ENCODE assay signal across 17 cellular contexts in the genomic region with DNA sequence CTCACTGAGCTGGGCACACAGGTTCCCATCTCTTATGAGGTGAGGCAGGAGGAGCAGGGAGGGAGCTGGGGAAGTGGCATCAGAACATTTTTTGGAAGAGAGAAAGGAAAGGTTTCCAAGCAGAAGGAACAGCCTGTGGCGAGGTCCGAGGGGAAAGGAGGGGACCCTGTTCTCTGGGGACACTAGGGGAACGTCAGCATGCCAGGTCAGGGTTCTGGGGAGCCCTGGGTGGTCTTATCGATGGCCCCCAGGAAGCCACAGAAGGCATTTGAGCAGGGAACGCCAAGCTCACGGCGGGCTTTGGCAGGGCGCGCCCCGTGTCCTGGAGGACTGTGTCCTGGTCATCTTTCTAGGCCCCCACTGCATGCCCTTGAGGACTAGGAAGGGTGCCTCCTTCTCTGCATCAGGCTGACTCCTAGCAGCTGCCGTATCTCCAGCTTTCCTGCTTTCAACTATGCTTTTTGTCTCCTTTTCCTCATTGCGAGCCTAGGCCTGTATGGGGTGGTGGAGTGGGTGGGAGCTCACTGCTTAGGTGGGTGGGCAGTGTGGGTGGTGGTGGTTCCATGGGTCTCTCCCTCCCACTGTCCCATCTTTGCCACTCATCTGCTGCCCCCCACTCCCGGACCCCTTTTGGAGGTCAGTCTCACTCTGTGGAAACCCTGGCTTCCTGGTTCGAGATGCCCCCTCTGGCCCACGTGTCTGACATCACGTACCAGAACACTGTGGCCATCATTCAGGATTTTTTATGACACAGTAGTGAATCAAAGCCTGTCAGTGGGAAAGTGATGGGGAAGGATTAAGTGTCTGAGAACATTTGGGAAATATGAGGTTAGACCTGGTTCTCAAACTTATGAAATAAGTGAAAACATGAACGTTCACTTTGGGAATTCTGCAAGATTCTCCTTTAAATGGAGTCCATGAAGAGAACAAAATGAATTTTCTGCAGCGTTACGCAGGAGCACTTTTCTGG.
A peak's percentile ranks its signal among the peaks of the same experiment; 100 is the strongest.
DNase-seq lines count a peak whose midpoint lies in the region; ATAC-seq and TF ChIP-seq lines count a peak whose summit lies in the region.
"Had no signal": no experiment of that assay in that cellular context is flagged by ENCODE, and none has a peak within 500 bp of the region (broad histone marks: within the 10 kb centered on the region; RNA-seq: fewer than 3 reads in every experiment).

No MANE protein-coding gene starts in this region.

- H4K5ac ChIP-seq in mesendoderm (ENCODE audit: low read length) = no peak overlapping the region

- no peaks in the 10 kb centered on the region for H3K27me3 Mint-ChIP-seq in activated naive CD4-positive, alpha-beta T cell treated with anti-CD3 and anti-CD28 coated beads, Interleukin-2, amount 50 U/mL, for 24 hours

- no peak overlapping the region for H3K4me3 Mint-ChIP-seq in activated naive CD4-positive, alpha-beta T cell treated with anti-CD3 and anti-CD28 coated beads, Interleukin-2, amount 50 U/mL, for 24 hours

- H3K23ac ChIP-seq in mesendoderm (ENCODE audit: low read length) = peak overlapping the region; percentile 35

- H3K9me3 ChIP-seq in ascending aorta (no peaks in the 10 kb centered on the region), uterus (no peaks in the 10 kb centered on the region)
- H3K9me3 ChIP-seq: BLaER1 treated with 17β-estradiol and CSF1 and Interleukin-3, amounts not matched to agents 10 nM and 100 nM had no signal

- no peak overlapping the region for H3K56ac ChIP-seq in mesendoderm (ENCODE audit: low read length)

- no peak overlapping the region for H4K8ac ChIP-seq in mesendoderm (ENCODE audit: low read depth, low read length)

- H3K4me3 ChIP-seq in ascending aorta (no peak overlapping the region), mesendoderm (ENCODE audit: low read length) (no peak overlapping the region), uterus (no peak overlapping the region)
- H3K4me3 ChIP-seq: BLaER1 treated with 17β-estradiol and CSF1 and Interleukin-3, amounts not matched to agents 10 nM and 100 nM had no signal

- no peak for ATAC-seq in HG02840 (IDR thresholded peaks at IDR 0.05; ENCODE audit: low FRiP score, unreplicated experiment)
- ATAC-seq: Panc1 had no signal

- no peak overlapping the region for H2BK15ac ChIP-seq in mesendoderm (replicated peaks; ENCODE audit: low read depth)

- H2AK5ac ChIP-seq in mesendoderm (ENCODE audit: low read length) = no peak overlapping the region

- no peak overlapping the region for H3K18ac ChIP-seq in mesendoderm (ENCODE audit: low read length)

- peaks cover 25% of the 10 kb centered on the region for H3K79me1 ChIP-seq in mesendoderm (ENCODE audit: low read length)

- peaks cover 3% of the 10 kb centered on the region for H3K4me1 Mint-ChIP-seq in activated naive CD4-positive, alpha-beta T cell treated with anti-CD3 and anti-CD28 coated beads, Interleukin-2, amount 50 U/mL, for 24 hours

- no peak overlapping the region for H2BK5ac ChIP-seq in mesendoderm (ENCODE audit: low read length)

- H3K36me3 Mint-ChIP-seq in activated naive CD4-positive, alpha-beta T cell treated with anti-CD3 and anti-CD28 coated beads, Interleukin-2, amount 50 U/mL, for 24 hours = peaks cover 3% of the 10 kb centered on the region

- no CpG with 5 or more reads among the region's 19 CpGs for WGBS in mesendoderm (ENCODE audit: extremely low coverage, insufficient coverage, low lambda C conversion rate)

- H3K4me1 ChIP-seq in ascending aorta (peaks cover 0 to 14% of the 10 kb centered on the region in 2 donors), mesendoderm (ENCODE audit: control insufficient read depth, low read depth, low read length) (peaks cover 2% of the 10 kb centered on the region), uterus (peaks cover 7 to 11% of the 10 kb centered on the region in 2 donors)

- no peak for TF ChIP-seq POLR2A in uterus (IDR thresholded peaks at IDR 0.05)

- DNase-seq in activated naive CD4-positive, alpha-beta T cell (lab: John Stamatoyannopoulos, UW) = no peak
- DNase-seq in ascending aorta (ENCODE audit: low spot score in 2 of 2) = no peak
- no peak for DNase-seq in mesendoderm
- no peak for DNase-seq in uterus
- no peak for DNase-seq in islet precursor cell
- no peak for DNase-seq in AML-193 (lab: John Stamatoyannopoulos, UW)
- DNase-seq: DMS153, HCEC 1CT, NCI-H1048, NCI-H446, NCI-H748 treated with DMSO at 0.1 percent for 48 hours, SHP77 had no signal

- peaks cover 90% of the 10 kb centered on the region for H3K79me2 ChIP-seq in mesendoderm (ENCODE audit: control insufficient read depth, insufficient read depth, low read length)

- H3K4me2 ChIP-seq in mesendoderm (ENCODE audit: low read length) = no peak overlapping the region

- no peak overlapping the region for H3K9ac ChIP-seq in mesendoderm (ENCODE audit: low read length)
- H3K9ac ChIP-seq: BLaER1 treated with 17β-estradiol and CSF1 and Interleukin-3, amounts not matched to agents 10 nM and 100 nM had no signal

- no peaks in the 10 kb centered on the region for H3K36me3 ChIP-seq in ascending aorta
- H3K36me3 ChIP-seq in mesendoderm (ENCODE audit: control insufficient read depth, insufficient read depth, low read length) = no peaks in the 10 kb centered on the region
- no peaks in the 10 kb centered on the region for H3K36me3 ChIP-seq in uterus

- no peak overlapping the region for H3K4ac ChIP-seq in mesendoderm (ENCODE audit: low read depth, low read length)

- intact Hi-C loops in ascending aorta (cut with DNase I) (no loop called here), uterus (cut with DNase I; ENCODE audit: low total_unique reads) (no loop called here)

- TF ChIP-seq CTCF in ascending aorta (IDR thresholded peaks at IDR 0.05) = no peak
- no peak for TF ChIP-seq CTCF in uterus (IDR thresholded peaks at IDR 0.05)

- no peaks in the 10 kb centered on the region for H3K27me3 ChIP-seq in ascending aorta
- H3K27me3 ChIP-seq in mesendoderm (ENCODE audit: insufficient read depth, low read length, poor library complexity) = no peaks in the 10 kb centered on the region
- H3K27me3 ChIP-seq in uterus = no peaks in the 10 kb centered on the region
- H3K27me3 ChIP-seq: BLaER1 treated with 17β-estradiol and CSF1 and Interleukin-3, amounts not matched to agents 10 nM and 100 nM had no signal

- H3K27ac Mint-ChIP-seq in activated naive CD4-positive, alpha-beta T cell treated with anti-CD3 and anti-CD28 coated beads, Interleukin-2, amount 50 U/mL, for 24 hours = peak overlapping the region; percentile 74

- no peaks in the 10 kb centered on the region for H3K9me3 Mint-ChIP-seq in activated naive CD4-positive, alpha-beta T cell treated with anti-CD3 and anti-CD28 coated beads, Interleukin-2, amount 50 U/mL, for 24 hours

- H3K27ac ChIP-seq in ascending aorta (peak overlapping the region; percentile 34 to 35), mesendoderm (ENCODE audit: low read depth, low read length) (no peak overlapping the region), uterus (peak overlapping the region; percentile 87 to 91)
- H3K27ac ChIP-seq: 22Rv1 had no signal

- H2BK120ac ChIP-seq in mesendoderm (ENCODE audit: low read depth, low read length) = no peak overlapping the region
